1 cellular context compared by ENCODE assay signal in the genomic region with DNA sequence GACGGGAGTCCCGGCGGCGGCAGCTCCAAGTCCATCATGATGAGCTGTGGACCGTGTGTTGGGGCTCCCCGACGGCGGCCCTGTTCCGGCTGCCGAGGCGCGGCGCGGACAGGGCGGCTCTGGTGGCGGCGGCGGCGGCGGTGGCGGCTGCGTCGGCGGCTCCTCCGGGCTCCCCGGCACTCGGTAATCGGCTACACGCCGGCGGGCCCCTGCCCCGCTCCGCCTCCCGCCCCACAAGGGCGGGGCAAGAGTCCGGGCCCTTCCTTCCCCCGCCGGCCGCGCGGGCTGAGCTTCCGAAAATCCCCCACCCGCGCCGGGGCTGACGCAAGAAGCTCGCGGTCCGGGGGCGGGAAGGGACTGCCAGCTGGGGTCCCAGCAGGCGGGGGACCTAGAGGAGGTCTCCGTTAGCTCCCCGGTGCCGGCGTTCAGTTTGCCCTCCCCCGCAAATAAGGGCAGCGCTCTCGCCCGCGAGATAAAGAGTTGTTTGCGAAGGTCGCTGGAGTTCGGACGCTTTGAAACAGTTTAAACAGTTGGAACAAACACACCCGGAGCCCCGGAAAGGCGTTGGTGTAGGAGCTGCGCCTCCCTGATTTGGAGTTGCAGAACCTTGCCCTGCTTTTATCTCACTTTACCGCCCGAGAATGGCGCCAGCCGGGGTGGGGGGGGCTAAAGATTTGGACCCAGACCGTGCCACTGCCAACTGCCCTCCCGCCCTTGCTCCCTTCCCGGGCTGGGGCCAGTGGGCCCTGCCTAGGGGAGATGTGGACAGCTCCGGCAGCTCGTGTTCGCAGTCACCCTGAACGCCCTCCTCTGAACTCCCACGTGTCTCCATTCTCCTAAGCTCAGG.
TF ChIP-seq lines count a peak whose summit lies in the region.

A gene (minus strand): TSS at position 189 of the 847 bp plus-strand sequence. CDS start 151 bp downstream, at position 38.

TF ChIP-seq in K562, 482 proteins besides CTCF, POLR2A, EP300 and RAD21 (continued from another document and continues in another):
- TF ChIP-seq, protein P1, sequence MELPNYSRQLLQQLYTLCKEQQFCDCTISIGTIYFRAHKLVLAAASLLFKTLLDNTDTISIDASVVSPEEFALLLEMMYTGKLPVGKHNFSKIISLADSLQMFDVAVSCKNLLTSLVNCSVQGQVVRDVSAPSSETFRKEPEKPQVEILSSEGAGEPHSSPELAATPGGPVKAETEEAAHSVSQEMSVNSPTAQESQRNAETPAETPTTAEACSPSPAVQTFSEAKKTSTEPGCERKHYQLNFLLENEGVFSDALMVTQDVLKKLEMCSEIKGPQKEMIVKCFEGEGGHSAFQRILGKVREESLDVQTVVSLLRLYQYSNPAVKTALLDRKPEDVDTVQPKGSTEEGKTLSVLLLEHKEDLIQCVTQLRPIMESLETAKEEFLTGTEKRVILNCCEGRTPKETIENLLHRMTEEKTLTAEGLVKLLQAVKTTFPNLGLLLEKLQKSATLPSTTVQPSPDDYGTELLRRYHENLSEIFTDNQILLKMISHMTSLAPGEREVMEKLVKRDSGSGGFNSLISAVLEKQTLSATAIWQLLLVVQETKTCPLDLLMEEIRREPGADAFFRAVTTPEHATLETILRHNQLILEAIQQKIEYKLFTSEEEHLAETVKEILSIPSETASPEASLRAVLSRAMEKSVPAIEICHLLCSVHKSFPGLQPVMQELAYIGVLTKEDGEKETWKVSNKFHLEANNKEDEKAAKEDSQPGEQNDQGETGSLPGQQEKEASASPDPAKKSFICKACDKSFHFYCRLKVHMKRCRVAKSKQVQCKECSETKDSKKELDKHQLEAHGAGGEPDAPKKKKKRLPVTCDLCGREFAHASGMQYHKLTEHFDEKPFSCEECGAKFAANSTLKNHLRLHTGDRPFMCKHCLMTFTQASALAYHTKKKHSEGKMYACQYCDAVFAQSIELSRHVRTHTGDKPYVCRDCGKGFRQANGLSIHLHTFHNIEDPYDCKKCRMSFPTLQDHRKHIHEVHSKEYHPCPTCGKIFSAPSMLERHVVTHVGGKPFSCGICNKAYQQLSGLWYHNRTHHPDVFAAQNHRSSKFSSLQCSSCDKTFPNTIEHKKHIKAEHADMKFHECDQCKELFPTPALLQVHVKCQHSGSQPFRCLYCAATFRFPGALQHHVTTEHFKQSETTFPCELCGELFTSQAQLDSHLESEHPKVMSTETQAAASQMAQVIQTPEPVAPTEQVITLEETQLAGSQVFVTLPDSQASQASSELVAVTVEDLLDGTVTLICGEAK (IDR thresholded peaks at IDR 0.05): no peak; the same call in 1 of the 2 replicates
- TF ChIP-seq, protein P1 (CRISPR knock-in tag; IDR thresholded peaks at IDR 0.05): peak; percentile 20; the same call in 1 of the 2 replicates
- peak; percentile 97 for TF ChIP-seq ZBTB1 (CRISPR knock-in tag; IDR thresholded peaks at IDR 0.05; ENCODE audit: borderline replicate concordance, low read depth)
- TF ChIP-seq SIRT6 (IDR thresholded peaks at IDR 0.05; ENCODE audit: low read depth, low read length): peak; percentile 35
- peak; percentile 57 for TF ChIP-seq PRPF4 (IDR thresholded peaks at IDR 0.05; ENCODE audit: insufficient read depth, low read depth, low read length, poor library complexity, severe bottlenecking)
- TF ChIP-seq, protein P2, sequence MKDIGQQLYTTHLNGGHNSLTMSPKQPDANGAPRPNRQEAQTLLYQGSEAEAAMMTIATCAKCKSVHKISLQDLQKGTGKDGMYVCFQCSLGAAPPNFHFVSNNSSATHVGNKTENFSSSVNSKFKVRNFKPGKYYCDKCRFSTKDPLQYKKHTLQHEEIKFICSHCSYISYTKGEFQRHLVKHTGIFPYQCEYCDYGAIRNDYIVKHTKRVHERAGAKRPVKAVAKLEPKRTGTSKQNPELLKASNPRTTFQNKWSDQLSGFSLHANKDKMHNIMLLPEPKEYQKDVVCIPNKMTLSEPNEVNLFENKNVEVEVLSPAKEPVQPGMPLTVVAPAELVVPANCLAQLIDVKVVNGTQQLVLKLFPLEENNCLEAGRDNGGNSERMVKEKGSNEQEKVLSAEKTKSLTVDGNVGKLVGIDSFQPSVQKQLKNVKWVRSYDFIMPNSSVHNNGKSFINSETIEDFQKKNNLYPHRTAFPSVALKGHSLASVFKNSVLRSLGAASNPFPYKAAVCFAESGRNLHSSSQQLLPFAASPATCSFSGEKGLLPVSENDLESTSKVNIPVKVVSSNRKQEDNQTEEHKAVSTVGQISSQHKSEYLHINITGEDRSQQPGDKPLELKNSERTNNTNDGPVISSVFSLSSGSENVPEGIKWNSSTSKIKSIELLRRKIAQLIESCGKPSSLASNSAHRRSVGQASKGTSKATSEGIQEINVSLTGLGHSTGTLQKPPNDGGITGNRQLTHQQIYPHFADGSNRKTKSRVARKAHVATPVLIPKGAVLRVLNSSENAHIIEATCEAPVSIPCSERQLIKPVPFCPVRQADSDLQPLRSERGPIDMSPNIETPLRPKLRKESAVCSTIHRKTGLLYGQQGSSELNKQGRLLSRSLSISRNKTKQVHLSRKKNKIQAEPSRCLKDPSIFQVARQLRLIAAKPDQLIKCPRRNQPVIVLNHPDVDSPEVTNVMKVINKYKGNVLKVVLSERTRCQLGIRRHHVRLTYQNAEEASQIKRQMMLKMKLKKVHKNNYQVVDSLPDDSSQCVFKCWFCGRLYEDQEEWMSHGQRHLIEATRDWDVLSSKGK (CRISPR knock-in tag; IDR thresholded peaks at IDR 0.05): no peak
- peak; percentile 98 for TF ChIP-seq LCOR (CRISPR knock-in tag; IDR thresholded peaks at IDR 0.05)
- TF ChIP-seq, protein P3, sequence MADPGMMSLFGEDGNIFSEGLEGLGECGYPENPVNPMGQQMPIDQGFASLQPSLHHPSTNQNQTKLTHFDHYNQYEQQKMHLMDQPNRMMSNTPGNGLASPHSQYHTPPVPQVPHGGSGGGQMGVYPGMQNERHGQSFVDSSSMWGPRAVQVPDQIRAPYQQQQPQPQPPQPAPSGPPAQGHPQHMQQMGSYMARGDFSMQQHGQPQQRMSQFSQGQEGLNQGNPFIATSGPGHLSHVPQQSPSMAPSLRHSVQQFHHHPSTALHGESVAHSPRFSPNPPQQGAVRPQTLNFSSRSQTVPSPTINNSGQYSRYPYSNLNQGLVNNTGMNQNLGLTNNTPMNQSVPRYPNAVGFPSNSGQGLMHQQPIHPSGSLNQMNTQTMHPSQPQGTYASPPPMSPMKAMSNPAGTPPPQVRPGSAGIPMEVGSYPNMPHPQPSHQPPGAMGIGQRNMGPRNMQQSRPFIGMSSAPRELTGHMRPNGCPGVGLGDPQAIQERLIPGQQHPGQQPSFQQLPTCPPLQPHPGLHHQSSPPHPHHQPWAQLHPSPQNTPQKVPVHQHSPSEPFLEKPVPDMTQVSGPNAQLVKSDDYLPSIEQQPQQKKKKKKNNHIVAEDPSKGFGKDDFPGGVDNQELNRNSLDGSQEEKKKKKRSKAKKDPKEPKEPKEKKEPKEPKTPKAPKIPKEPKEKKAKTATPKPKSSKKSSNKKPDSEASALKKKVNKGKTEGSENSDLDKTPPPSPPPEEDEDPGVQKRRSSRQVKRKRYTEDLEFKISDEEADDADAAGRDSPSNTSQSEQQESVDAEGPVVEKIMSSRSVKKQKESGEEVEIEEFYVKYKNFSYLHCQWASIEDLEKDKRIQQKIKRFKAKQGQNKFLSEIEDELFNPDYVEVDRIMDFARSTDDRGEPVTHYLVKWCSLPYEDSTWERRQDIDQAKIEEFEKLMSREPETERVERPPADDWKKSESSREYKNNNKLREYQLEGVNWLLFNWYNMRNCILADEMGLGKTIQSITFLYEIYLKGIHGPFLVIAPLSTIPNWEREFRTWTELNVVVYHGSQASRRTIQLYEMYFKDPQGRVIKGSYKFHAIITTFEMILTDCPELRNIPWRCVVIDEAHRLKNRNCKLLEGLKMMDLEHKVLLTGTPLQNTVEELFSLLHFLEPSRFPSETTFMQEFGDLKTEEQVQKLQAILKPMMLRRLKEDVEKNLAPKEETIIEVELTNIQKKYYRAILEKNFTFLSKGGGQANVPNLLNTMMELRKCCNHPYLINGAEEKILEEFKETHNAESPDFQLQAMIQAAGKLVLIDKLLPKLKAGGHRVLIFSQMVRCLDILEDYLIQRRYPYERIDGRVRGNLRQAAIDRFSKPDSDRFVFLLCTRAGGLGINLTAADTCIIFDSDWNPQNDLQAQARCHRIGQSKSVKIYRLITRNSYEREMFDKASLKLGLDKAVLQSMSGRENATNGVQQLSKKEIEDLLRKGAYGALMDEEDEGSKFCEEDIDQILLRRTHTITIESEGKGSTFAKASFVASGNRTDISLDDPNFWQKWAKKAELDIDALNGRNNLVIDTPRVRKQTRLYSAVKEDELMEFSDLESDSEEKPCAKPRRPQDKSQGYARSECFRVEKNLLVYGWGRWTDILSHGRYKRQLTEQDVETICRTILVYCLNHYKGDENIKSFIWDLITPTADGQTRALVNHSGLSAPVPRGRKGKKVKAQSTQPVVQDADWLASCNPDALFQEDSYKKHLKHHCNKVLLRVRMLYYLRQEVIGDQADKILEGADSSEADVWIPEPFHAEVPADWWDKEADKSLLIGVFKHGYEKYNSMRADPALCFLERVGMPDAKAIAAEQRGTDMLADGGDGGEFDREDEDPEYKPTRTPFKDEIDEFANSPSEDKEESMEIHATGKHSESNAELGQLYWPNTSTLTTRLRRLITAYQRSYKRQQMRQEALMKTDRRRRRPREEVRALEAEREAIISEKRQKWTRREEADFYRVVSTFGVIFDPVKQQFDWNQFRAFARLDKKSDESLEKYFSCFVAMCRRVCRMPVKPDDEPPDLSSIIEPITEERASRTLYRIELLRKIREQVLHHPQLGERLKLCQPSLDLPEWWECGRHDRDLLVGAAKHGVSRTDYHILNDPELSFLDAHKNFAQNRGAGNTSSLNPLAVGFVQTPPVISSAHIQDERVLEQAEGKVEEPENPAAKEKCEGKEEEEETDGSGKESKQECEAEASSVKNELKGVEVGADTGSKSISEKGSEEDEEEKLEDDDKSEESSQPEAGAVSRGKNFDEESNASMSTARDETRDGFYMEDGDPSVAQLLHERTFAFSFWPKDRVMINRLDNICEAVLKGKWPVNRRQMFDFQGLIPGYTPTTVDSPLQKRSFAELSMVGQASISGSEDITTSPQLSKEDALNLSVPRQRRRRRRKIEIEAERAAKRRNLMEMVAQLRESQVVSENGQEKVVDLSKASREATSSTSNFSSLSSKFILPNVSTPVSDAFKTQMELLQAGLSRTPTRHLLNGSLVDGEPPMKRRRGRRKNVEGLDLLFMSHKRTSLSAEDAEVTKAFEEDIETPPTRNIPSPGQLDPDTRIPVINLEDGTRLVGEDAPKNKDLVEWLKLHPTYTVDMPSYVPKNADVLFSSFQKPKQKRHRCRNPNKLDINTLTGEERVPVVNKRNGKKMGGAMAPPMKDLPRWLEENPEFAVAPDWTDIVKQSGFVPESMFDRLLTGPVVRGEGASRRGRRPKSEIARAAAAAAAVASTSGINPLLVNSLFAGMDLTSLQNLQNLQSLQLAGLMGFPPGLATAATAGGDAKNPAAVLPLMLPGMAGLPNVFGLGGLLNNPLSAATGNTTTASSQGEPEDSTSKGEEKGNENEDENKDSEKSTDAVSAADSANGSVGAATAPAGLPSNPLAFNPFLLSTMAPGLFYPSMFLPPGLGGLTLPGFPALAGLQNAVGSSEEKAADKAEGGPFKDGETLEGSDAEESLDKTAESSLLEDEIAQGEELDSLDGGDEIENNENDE (IDR thresholded peaks at IDR 0.05; ENCODE audit: low read depth, low read length): no peak
- no peak for TF ChIP-seq ZFP1 (CRISPR knock-in tag; IDR thresholded peaks at IDR 0.05)
- TF ChIP-seq, protein P4, sequence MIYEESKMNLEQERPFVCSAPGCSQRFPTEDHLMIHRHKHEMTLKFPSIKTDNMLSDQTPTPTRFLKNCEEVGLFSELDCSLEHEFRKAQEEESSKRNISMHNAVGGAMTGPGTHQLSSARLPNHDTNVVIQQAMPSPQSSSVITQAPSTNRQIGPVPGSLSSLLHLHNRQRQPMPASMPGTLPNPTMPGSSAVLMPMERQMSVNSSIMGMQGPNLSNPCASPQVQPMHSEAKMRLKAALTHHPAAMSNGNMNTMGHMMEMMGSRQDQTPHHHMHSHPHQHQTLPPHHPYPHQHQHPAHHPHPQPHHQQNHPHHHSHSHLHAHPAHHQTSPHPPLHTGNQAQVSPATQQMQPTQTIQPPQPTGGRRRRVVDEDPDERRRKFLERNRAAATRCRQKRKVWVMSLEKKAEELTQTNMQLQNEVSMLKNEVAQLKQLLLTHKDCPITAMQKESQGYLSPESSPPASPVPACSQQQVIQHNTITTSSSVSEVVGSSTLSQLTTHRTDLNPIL (CRISPR knock-in tag; IDR thresholded peaks at IDR 0.05): no peak
- TF ChIP-seq KLF13 (tag; IDR thresholded peaks at IDR 0.05; ENCODE audit: borderline replicate concordance, low read depth): peak; percentile 86; the same call in 1 of the 2 replicates
- TF ChIP-seq PTRF (tag; IDR thresholded peaks at IDR 0.05): no peak
- 0 out of 2 replicates have a peak, but pooled peaks have one; percentile 42 for TF ChIP-seq ZEB2 (IDR thresholded peaks at IDR 0.05)
- TF ChIP-seq POLR2B (IDR thresholded peaks at IDR 0.05; ENCODE audit: low read depth, partially characterized antibody): peak; percentile 82
- TF ChIP-seq, protein P5, sequence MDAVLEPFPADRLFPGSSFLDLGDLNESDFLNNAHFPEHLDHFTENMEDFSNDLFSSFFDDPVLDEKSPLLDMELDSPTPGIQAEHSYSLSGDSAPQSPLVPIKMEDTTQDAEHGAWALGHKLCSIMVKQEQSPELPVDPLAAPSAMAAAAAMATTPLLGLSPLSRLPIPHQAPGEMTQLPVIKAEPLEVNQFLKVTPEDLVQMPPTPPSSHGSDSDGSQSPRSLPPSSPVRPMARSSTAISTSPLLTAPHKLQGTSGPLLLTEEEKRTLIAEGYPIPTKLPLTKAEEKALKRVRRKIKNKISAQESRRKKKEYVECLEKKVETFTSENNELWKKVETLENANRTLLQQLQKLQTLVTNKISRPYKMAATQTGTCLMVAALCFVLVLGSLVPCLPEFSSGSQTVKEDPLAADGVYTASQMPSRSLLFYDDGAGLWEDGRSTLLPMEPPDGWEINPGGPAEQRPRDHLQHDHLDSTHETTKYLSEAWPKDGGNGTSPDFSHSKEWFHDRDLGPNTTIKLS (IDR thresholded peaks at IDR 0.05; ENCODE audit: borderline replicate concordance, low read depth): peak; percentile 12; the same call in 1 of the 2 replicates
- no peak for TF ChIP-seq SMARCB1 (IDR thresholded peaks at IDR 0.05; ENCODE audit: insufficient read length, low read depth)
- TF ChIP-seq HDAC1 (IDR thresholded peaks at IDR 0.05): peak in 1 of 2 experiments; percentile 69; a peak in 3 of 4 replicates
